ENCODE assay signal across 1 cellular context in genomic region chr5:98085593-98085992, GRCh38.
TF ChIP-seq lines count a peak whose summit lies in the region.

No MANE protein-coding gene starts in this region.

TF ChIP-seq in GM23338, 12 proteins besides CTCF, POLR2A, EP300 and RAD21 (continued from another document):
- TF ChIP-seq REST (IDR thresholded peaks at IDR 0.05; ENCODE audit: unreplicated experiment) = no peak
- TF ChIP-seq POLR2AphosphoS5 (IDR thresholded peaks at IDR 0.05; ENCODE audit: low read depth) = no peak
- TF ChIP-seq ETS1 (IDR thresholded peaks at IDR 0.05) = no peak
- TF ChIP-seq JUNB (IDR thresholded peaks at IDR 0.05; ENCODE audit: unreplicated experiment) = no peak
- no peak for TF ChIP-seq NANOG (IDR thresholded peaks at IDR 0.05; ENCODE audit: borderline replicate concordance)
- TF ChIP-seq STAT1 (IDR thresholded peaks at IDR 0.05; ENCODE audit: unreplicated experiment) = no peak
- TF ChIP-seq EZH2phosphoT487 (IDR thresholded peaks at IDR 0.05; ENCODE audit: unreplicated experiment) = no peak
